In genomic region chr7:43212921-43213320, GRCh38 we compare ENCODE assay signal across 30 cellular contexts.
"Had no signal": no experiment of that assay in that cellular context is flagged by ENCODE, and none has a peak within 500 bp of the region (broad histone marks: within the 10 kb centered on the region; RNA-seq: fewer than 3 reads in every experiment).

No MANE protein-coding gene starts in this region.

- H3K27ac ChIP-seq: adrenal gland, ascending aorta, body of pancreas, brain microvascular endothelial cell, breast epithelium, cardiac muscle cell had no signal

- H3K4me1 ChIP-seq: adrenal gland, ascending aorta, body of pancreas, breast epithelium had no signal

- H3K4me3 ChIP-seq: adrenal gland, ascending aorta, body of pancreas, breast epithelium, cardiac muscle cell had no signal

- H3K36me3 ChIP-seq: adrenal gland, ascending aorta, brain microvascular endothelial cell, breast epithelium, cardiac muscle cell had no signal

- H3K9me3 ChIP-seq: adrenal gland, ascending aorta, body of pancreas, breast epithelium had no signal

- DNase-seq: activated effector memory CD4-positive, alpha-beta T cell treated with anti-CD3 and anti-CD28 coated beads, Interleukin-2, amount 50 U/mL, for 16 hours; activated effector memory CD4-positive, alpha-beta T cell treated with Interleukin-2 at 50 U/mL for 16 hours; activated gamma-delta T cell; activated gamma-delta T cell treated with Interleukin-2 at 50 U/mL for 16 hours; activated naive CD4-positive, alpha-beta T cell; activated naive CD4-positive, alpha-beta T cell treated with anti-CD3 and anti-CD28 coated beads for 36 hours; activated naive CD4-positive, alpha-beta T cell treated with anti-CD3 and anti-CD28 coated beads, Interleukin-2, amount 10 ng/mL, durations not matched to agents 7 days and 5 days; activated naive CD4-positive, alpha-beta T cell treated with anti-CD3 and anti-CD28 coated beads, Interleukin-2, amount 50 U/mL, for 16 hours; activated naive CD4-positive, alpha-beta T cell treated with Interleukin-2 at 50 U/mL for 16 hours; activated naive CD8-positive, alpha-beta T cell treated with anti-CD3 and anti-CD28 coated beads for 36 hours; activated naive CD8-positive, alpha-beta T cell treated with anti-CD3 and anti-CD28 coated beads, Interleukin-2, amount 10 ng/mL, durations not matched to agents 7 days and 5 days; activated naive CD8-positive, alpha-beta T cell treated with anti-CD3 and anti-CD28 coated beads, Interleukin-2, amount 50 U/mL, for 24 hours; activated T-cell treated with anti-CD3 and anti-CD28 coated beads, Interleukin-2, amount 50 U/mL, for 1 hour; activated T-cell treated with anti-CD3 and anti-CD28 coated beads, Interleukin-2, amount 50 U/mL, for 24 hours; activated T-cell treated with anti-CD3 and anti-CD28 coated beads, Interleukin-2, amount 50 U/mL, for 4 hours; activated T-cell treated with anti-CD3 and anti-CD28 coated beads, Interleukin-2, amount 50 U/mL, for 48 hours; activated T-cell treated with anti-CD3 and anti-CD28 coated beads, Interleukin-2, amount 50 U/mL, for 72 hours; adrenal gland; amniotic stem cell; amygdala; anterior cingulate cortex; aorta; body of pancreas; brain microvascular endothelial cell; caudate nucleus; central memory CD4-positive, alpha-beta T cell; cerebellar nuclear complex had no signal
